24 cellular contexts compared by ENCODE assay signal in the genomic region with DNA sequence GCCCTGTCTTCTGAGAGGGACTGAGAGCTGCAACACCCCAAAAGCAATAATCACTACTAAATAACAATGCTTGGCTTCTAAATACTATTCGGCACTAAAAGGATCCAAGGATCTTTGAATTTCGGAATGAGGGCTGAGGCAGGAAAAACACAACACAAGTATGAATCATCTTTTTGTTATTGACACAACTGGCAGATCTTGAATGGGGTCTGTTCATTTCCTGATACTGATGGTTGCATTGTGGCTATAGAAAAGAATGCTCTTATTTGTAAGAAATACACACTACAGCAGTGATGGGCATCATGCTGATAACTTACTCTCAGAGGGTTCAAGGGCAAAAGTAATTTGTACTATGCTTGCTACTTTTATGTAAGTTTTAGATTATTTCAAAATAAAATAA.
DNase-seq lines count a peak whose midpoint lies in the region; ATAC-seq and TF ChIP-seq lines count a peak whose summit lies in the region.
"Had no signal": no experiment of that assay in that cellular context is flagged by ENCODE, and none has a peak within 500 bp of the region (broad histone marks: within the 10 kb centered on the region; RNA-seq: fewer than 3 reads in every experiment).

No MANE protein-coding gene starts in this region.

- H3K4me3 ChIP-seq in neural progenitor cell = no peak overlapping the region
- H3K4me3 ChIP-seq: BLaER1 treated with 17β-estradiol and CSF1 and Interleukin-3, amounts not matched to agents 10 nM and 100 nM; GM12878; GM23338; MG63; SK-N-MC had no signal

- no peaks in the 10 kb centered on the region for H3K4me1 Mint-ChIP-seq in neural progenitor cell
- no peaks in the 10 kb centered on the region for H3K4me1 Mint-ChIP-seq in natural killer cell treated with Interleukin-12 subunit alpha and Interleukin-12 subunit beta and Interleukin-15 and Interleukin-18, amount 100 ng/mL, for 72 hours (ENCODE audit: low read depth in 2 of 2)

- H2AFZ ChIP-seq in neural progenitor cell (replicated peaks) = peak overlapping the region; percentile 26

- no peaks in the 10 kb centered on the region for H3K27me3 ChIP-seq in neural progenitor cell
- H3K27me3 ChIP-seq: BLaER1 treated with 17β-estradiol and CSF1 and Interleukin-3, amounts not matched to agents 10 nM and 100 nM had no signal

- no peak overlapping the region for H3K27ac ChIP-seq in neural progenitor cell
- H3K27ac ChIP-seq: BLaER1 treated with 17β-estradiol and CSF1 and Interleukin-3, amounts not matched to agents 10 nM and 100 nM; RWPE1; SK-N-MC had no signal

- H3K36me3 Mint-ChIP-seq in neural progenitor cell = no peaks in the 10 kb centered on the region
- no peaks in the 10 kb centered on the region for H3K36me3 Mint-ChIP-seq in natural killer cell treated with Interleukin-12 subunit alpha and Interleukin-12 subunit beta and Interleukin-15 and Interleukin-18, amount 100 ng/mL, for 72 hours

- H3K9ac ChIP-seq in neural progenitor cell = no peak overlapping the region
- H3K9ac ChIP-seq: BLaER1 treated with 17β-estradiol and CSF1 and Interleukin-3, amounts not matched to agents 10 nM and 100 nM had no signal

- H3K4me2 ChIP-seq in neural progenitor cell = no peak overlapping the region
- H3K4me2 ChIP-seq: BLaER1 treated with 17β-estradiol and CSF1 and Interleukin-3, amounts not matched to agents 10 nM and 100 nM; GM23338 had no signal

- no peaks in the 10 kb centered on the region for H3K79me2 ChIP-seq in neural progenitor cell (ENCODE audit: low read depth)

- DNase-seq in NCI-H748 (lab: John Stamatoyannopoulos, UW; ENCODE audit: unreplicated experiment) = peak; percentile 11
- DNase-seq in NCI-H748 treated with DMSO at 0.1 percent for 48 hours (lab: John Stamatoyannopoulos, UW) = no peak
- DNase-seq in globus pallidus (ENCODE audit: low spot score) = peak; percentile 89
- DNase-seq in neural progenitor cell (ENCODE audit: low spot score) = no peak
- DNase-seq in epidermal melanocyte (ENCODE audit: insufficient read length, low spot score) = no peak
- DNase-seq in natural killer cell treated with Interleukin-12 subunit alpha and Interleukin-12 subunit beta and Interleukin-15 and Interleukin-18, amount 100 ng/mL, for 72 hours (ENCODE audit: low spot score) = no peak
- DNase-seq: 8988T; ACHN; CD4-positive, alpha-beta T cell; KG1; MG63; NCI-H2029; NCI-H446 treated with DMSO at 0.1 percent for 48 hours; NCI-H526; SHP77 had no signal

- no peak overlapping the region for H3K4me3 Mint-ChIP-seq in neural progenitor cell
- no peak overlapping the region for H3K4me3 Mint-ChIP-seq in natural killer cell treated with Interleukin-12 subunit alpha and Interleukin-12 subunit beta and Interleukin-15 and Interleukin-18, amount 100 ng/mL, for 72 hours
- H3K4me3 Mint-ChIP-seq: CD4-positive, alpha-beta T cell; GM23338; H9 had no signal

- no peaks in the 10 kb centered on the region for H3K9me3 ChIP-seq in neural progenitor cell (ENCODE audit: low read depth)
- H3K9me3 ChIP-seq: BLaER1 treated with 17β-estradiol and CSF1 and Interleukin-3, amounts not matched to agents 10 nM and 100 nM; MG63 had no signal

- TF ChIP-seq CTCF in neural progenitor cell (IDR thresholded peaks at IDR 0.05) = no peak

- no peaks in the 10 kb centered on the region for H3K4me1 ChIP-seq in neural progenitor cell
- H3K4me1 ChIP-seq: BLaER1 treated with 17β-estradiol and CSF1 and Interleukin-3, amounts not matched to agents 10 nM and 100 nM had no signal

- H3K27me3 Mint-ChIP-seq in neural progenitor cell (ENCODE audit: insufficient read depth, low read depth) = no peaks in the 10 kb centered on the region
- H3K27me3 Mint-ChIP-seq in natural killer cell treated with Interleukin-12 subunit alpha and Interleukin-12 subunit beta and Interleukin-15 and Interleukin-18, amount 100 ng/mL, for 72 hours = no peaks in the 10 kb centered on the region
- H3K27me3 Mint-ChIP-seq: CD4-positive, alpha-beta T cell had no signal

- no peaks in the 10 kb centered on the region for H3K36me3 ChIP-seq in neural progenitor cell
- H3K36me3 ChIP-seq: BLaER1 treated with 17β-estradiol and CSF1 and Interleukin-3, amounts not matched to agents 10 nM and 100 nM; MG63 had no signal

- no peaks in the 10 kb centered on the region for H4K20me1 ChIP-seq in neural progenitor cell (ENCODE audit: low read depth)
- H4K20me1 ChIP-seq: BLaER1 treated with 17β-estradiol and CSF1 and Interleukin-3, amounts not matched to agents 10 nM and 100 nM had no signal

- no peaks in the 10 kb centered on the region for H3K9me3 Mint-ChIP-seq in neural progenitor cell
- H3K9me3 Mint-ChIP-seq in natural killer cell treated with Interleukin-12 subunit alpha and Interleukin-12 subunit beta and Interleukin-15 and Interleukin-18, amount 100 ng/mL, for 72 hours = no peaks in the 10 kb centered on the region
- H3K9me3 Mint-ChIP-seq: GM23338 had no signal

- ATAC-seq in GM21515 (IDR thresholded peaks at IDR 0.05; ENCODE audit: unreplicated experiment) (no peak), HG03520 (IDR thresholded peaks at IDR 0.05; ENCODE audit: unreplicated experiment) (no peak)
- ATAC-seq in natural killer cell treated with Interleukin-12 subunit alpha and Interleukin-12 subunit beta and Interleukin-15 and Interleukin-18, amount 100 ng/mL, for 72 hours = no peak
- ATAC-seq: GM12878, Panc1 had no signal

- H3F3A ChIP-seq in neural progenitor cell (ENCODE audit: low read depth) = no peaks in the 10 kb centered on the region

- H3K27ac Mint-ChIP-seq in neural progenitor cell = no peak overlapping the region
- no peak overlapping the region for H3K27ac Mint-ChIP-seq in natural killer cell treated with Interleukin-12 subunit alpha and Interleukin-12 subunit beta and Interleukin-15 and Interleukin-18, amount 100 ng/mL, for 72 hours
- H3K27ac Mint-ChIP-seq: CD4-positive, alpha-beta T cell; GM23338 had no signal

Comparison
In these comparisons a context has a peak if more than half of its experiments do, and no peak if none do; other contexts are left out.
1. DNase-seq: peak in NCI-H748 (single experiment) and globus pallidus (single experiment); none in NCI-H748 treated with DMSO at 0.1 percent for 48 hours (single experiment), neural progenitor cell (single experiment), epidermal melanocyte (single experiment) and natural killer cell treated with Interleukin-12 subunit alpha and Interleukin-12 subunit beta and Interleukin-15 and Interleukin-18, amount 100 ng/mL, for 72 hours (single experiment).